ENCODE assay signal across 1 cellular context in genomic region chr1:29124366-29125236, GRCh38.
TF ChIP-seq lines count a peak whose summit lies in the region.

No MANE protein-coding gene starts in this region.

TF ChIP-seq in K562, 482 proteins besides CTCF, POLR2A, EP300 and RAD21 (continued from another document and continues in another):
- TF ChIP-seq MBD1 (CRISPR knock-in tag; IDR thresholded peaks at IDR 0.05): peak; percentile 95; the same call in 1 of the 2 replicates
- TF ChIP-seq HEY1 (CRISPR knock-in tag; IDR thresholded peaks at IDR 0.05; ENCODE audit: borderline replicate concordance): no peak
- 0 out of 2 replicates have a peak, but pooled peaks have one; percentile 46 for TF ChIP-seq ZNF282 (CRISPR knock-in tag; IDR thresholded peaks at IDR 0.05)
- TF ChIP-seq ATF3 (IDR thresholded peaks at IDR 0.05): no peak
- no peak for TF ChIP-seq ATF3 (CRISPR knock-in tag; conservative IDR thresholded peaks at IDR 0.05)
- TF ChIP-seq PTBP1 (IDR thresholded peaks at IDR 0.05; ENCODE audit: low read depth, low read length): no peak
- no peak for TF ChIP-seq ESRRA (IDR thresholded peaks at IDR 0.05; ENCODE audit: borderline replicate concordance, low read depth)
- no peak for TF ChIP-seq SNRNP70 (optimal IDR thresholded peaks at IDR 0.05; ENCODE audit: low read depth, low read length)
- no peak for TF ChIP-seq E2F1 (CRISPR knock-in tag; IDR thresholded peaks at IDR 0.05)
- no peak for TF ChIP-seq SNIP1 (IDR thresholded peaks at IDR 0.05; ENCODE audit: low read depth)
- no peak for TF ChIP-seq ZNF217 (CRISPR knock-in tag; IDR thresholded peaks at IDR 0.05)
- TF ChIP-seq RCOR1 (IDR thresholded peaks at IDR 0.05; ENCODE audit: borderline replicate concordance in 1 of 2, low read depth in 2 of 2, low read length in 2 of 2): peak in 1 of 2 experiments; percentile 32; a peak in 1 of 4 replicates
- no peak for TF ChIP-seq TAF15 (IDR thresholded peaks at IDR 0.05; ENCODE audit: low read depth, low read length)
- peak; percentile 52 for TF ChIP-seq CCNT2 (IDR thresholded peaks at IDR 0.05; ENCODE audit: borderline replicate concordance, extremely low read depth, insufficient read length, low read depth, low read length)
- no peak for TF ChIP-seq EP400 (IDR thresholded peaks at IDR 0.05)
- no peak for TF ChIP-seq ZNF75A (CRISPR knock-in tag; IDR thresholded peaks at IDR 0.05)
- TF ChIP-seq L3MBTL2 (IDR thresholded peaks at IDR 0.05): peak; percentile 97
- TF ChIP-seq ZBTB12 (CRISPR knock-in tag; IDR thresholded peaks at IDR 0.05): peak; percentile 37; the same call in 1 of the 2 replicates
- no peak for TF ChIP-seq PRMT5 (CRISPR knock-in tag; IDR thresholded peaks at IDR 0.05)
- TF ChIP-seq ZNF785 (CRISPR knock-in tag; IDR thresholded peaks at IDR 0.05): no peak
- TF ChIP-seq ATF2 (CRISPR knock-in tag; IDR thresholded peaks at IDR 0.05): no peak
- TF ChIP-seq ZC3H4 (CRISPR knock-in tag; IDR thresholded peaks at IDR 0.05; ENCODE audit: borderline replicate concordance): no peak
- TF ChIP-seq TCFL5 (CRISPR knock-in tag; conservative IDR thresholded peaks at IDR 0.05): no peak
- peak in 1 of 2 experiments; percentile 75 for TF ChIP-seq E2F6 (IDR thresholded peaks at IDR 0.05; ENCODE audit: borderline replicate concordance in 1 of 2, extremely low read depth in 1 of 2, insufficient read depth in 1 of 2, insufficient read length in 1 of 2, low read depth in 1 of 2, low read length in 1 of 2, poor library complexity in 1 of 2, severe bottlenecking in 1 of 2)
- no peak for TF ChIP-seq SIN3B (IDR thresholded peaks at IDR 0.05; ENCODE audit: low read depth)
- peak; percentile 28; the same call in 1 of the 2 replicates for TF ChIP-seq ARID1B (IDR thresholded peaks at IDR 0.05)
- no peak for TF ChIP-seq GTF2F1 (IDR thresholded peaks at IDR 0.05; ENCODE audit: low read depth, low read length)
- TF ChIP-seq NR1H2 (CRISPR knock-in tag; IDR thresholded peaks at IDR 0.05): 0 out of 2 replicates have a peak, but pooled peaks have one; percentile 43
- TF ChIP-seq SMAD1 (IDR thresholded peaks at IDR 0.05; ENCODE audit: low read depth, low read length, partially characterized antibody): no peak
- no peak for TF ChIP-seq NFYB (IDR thresholded peaks at IDR 0.05; ENCODE audit: extremely low read depth, insufficient read length)
- TF ChIP-seq PCBP2 (IDR thresholded peaks at IDR 0.05; ENCODE audit: low read depth, low read length, poor library complexity, severe bottlenecking): no peak
- no peak for TF ChIP-seq ZZZ3 (IDR thresholded peaks at IDR 0.05)
- TF ChIP-seq KDM2B (CRISPR knock-in tag; IDR thresholded peaks at IDR 0.05): 0 out of 2 replicates have a peak, but pooled peaks have one; percentile 20
- no peak for TF ChIP-seq ZNF121 (CRISPR knock-in tag; conservative IDR thresholded peaks at IDR 0.05)
- no peak for TF ChIP-seq ZNF609 (CRISPR knock-in tag; IDR thresholded peaks at IDR 0.05; ENCODE audit: borderline replicate concordance)
- TF ChIP-seq BHLHE40 (IDR thresholded peaks at IDR 0.05; ENCODE audit: low read length): no peak
- TF ChIP-seq TAF9B (IDR thresholded peaks at IDR 0.05; ENCODE audit: partially characterized antibody): no peak
- TF ChIP-seq SRSF3 (IDR thresholded peaks at IDR 0.05; ENCODE audit: insufficient read depth, low read length): no peak
- no peak for TF ChIP-seq DNMT1 (IDR thresholded peaks at IDR 0.05)
- TF ChIP-seq NCOR1 (IDR thresholded peaks at IDR 0.05): no peak
- TF ChIP-seq RUNX1 (IDR thresholded peaks at IDR 0.05; ENCODE audit: low read depth): no peak
- TF ChIP-seq RFX7 (CRISPR knock-in tag; IDR thresholded peaks at IDR 0.05): no peak
- TF ChIP-seq ZNF644 (tag; IDR thresholded peaks at IDR 0.05; ENCODE audit: low read depth): no peak
- TF ChIP-seq NR2F6 (CRISPR knock-in tag; IDR thresholded peaks at IDR 0.05): no peak
- TF ChIP-seq RB1 (IDR thresholded peaks at IDR 0.05; ENCODE audit: low read depth): peak; percentile 62; the same call in 1 of the 2 replicates
- no peak for TF ChIP-seq ZNF277 (CRISPR knock-in tag; IDR thresholded peaks at IDR 0.05; ENCODE audit: borderline replicate concordance)
- no peak for TF ChIP-seq POLR2B (IDR thresholded peaks at IDR 0.05; ENCODE audit: low read depth, partially characterized antibody)
- no peak for TF ChIP-seq MITF (IDR thresholded peaks at IDR 0.05)
- 0 out of 2 replicates have a peak, but pooled peaks have one; percentile 48 for TF ChIP-seq BCOR (IDR thresholded peaks at IDR 0.05)
- no peak for TF ChIP-seq THRA (IDR thresholded peaks at IDR 0.05)
- TF ChIP-seq MTA3 (IDR thresholded peaks at IDR 0.05; ENCODE audit: borderline replicate concordance): 0 out of 2 replicates have a peak, but pooled peaks have one; percentile 23
- TF ChIP-seq SRSF7 (optimal IDR thresholded peaks at IDR 0.05; ENCODE audit: low read depth, low read length): no peak
- no peak for TF ChIP-seq FOXA1 (IDR thresholded peaks at IDR 0.05; ENCODE audit: borderline replicate concordance)
- TF ChIP-seq KDM4B (IDR thresholded peaks at IDR 0.05; ENCODE audit: borderline replicate concordance in 2 of 2, low read depth in 1 of 2): peak in 1 of 2 experiments; percentile 23; a peak in 1 of 4 replicates
- peak; percentile 17; the same call in 1 of the 2 replicates for TF ChIP-seq CBX1 (IDR thresholded peaks at IDR 0.05; ENCODE audit: low read depth)
- TF ChIP-seq TCF3 (CRISPR knock-in tag; IDR thresholded peaks at IDR 0.05): 0 out of 2 replicates have a peak, but pooled peaks have one; percentile 13
